ENCODE assay signal across 9 cellular contexts in genomic region chr1:32759997-32760623, GRCh38. TPM values are rescaled to one million over a fixed set of nuclear protein-coding genes. Genes with fewer than 3 reads are reported as not detected.
DNase-seq lines count a peak whose midpoint lies in the region; ATAC-seq and TF ChIP-seq lines count a peak whose summit lies in the region.
"Had no signal": no experiment of that assay in that cellular context is flagged by ENCODE, and none has a peak within 500 bp of the region (broad histone marks: within the 10 kb centered on the region; RNA-seq: fewer than 3 reads in every experiment).

No MANE protein-coding gene starts in this region.

- no peaks in the 10 kb centered on the region for H3K36me3 Mint-ChIP-seq in activated T-cell treated with anti-CD3 and anti-CD28 coated beads, Interleukin-2, amount 50 U/mL, for 24 hours (ENCODE audit: low read depth)
- peaks cover 13% of the 10 kb centered on the region for H3K36me3 Mint-ChIP-seq in type B pancreatic cell

- no peaks in the 10 kb centered on the region for H3K9me3 Mint-ChIP-seq in activated T-cell treated with anti-CD3 and anti-CD28 coated beads, Interleukin-2, amount 50 U/mL, for 24 hours
- H3K9me3 Mint-ChIP-seq in type B pancreatic cell = no peaks in the 10 kb centered on the region

- H3K4me3 Mint-ChIP-seq in activated T-cell treated with anti-CD3 and anti-CD28 coated beads, Interleukin-2, amount 50 U/mL, for 24 hours = no peak overlapping the region
- H3K4me3 Mint-ChIP-seq in type B pancreatic cell = peak overlapping the region; percentile 87

- H3K4me1 Mint-ChIP-seq in activated T-cell treated with anti-CD3 and anti-CD28 coated beads, Interleukin-2, amount 50 U/mL, for 24 hours (ENCODE audit: low read depth) = peaks cover 26% of the 10 kb centered on the region
- peaks cover 63% of the 10 kb centered on the region for H3K4me1 Mint-ChIP-seq in type B pancreatic cell (ENCODE audit: unreplicated experiment)

- no peak for DNase-seq in activated T-cell treated with anti-CD3 and anti-CD28 coated beads, Interleukin-2, amount 50 U/mL, for 24 hours
- DNase-seq in activated T-cell treated with anti-CD3 and anti-CD28 coated beads for 4 hours (no peak), astrocyte of the hippocampus (ENCODE audit: low read depth, low spot score) (peak; percentile 92), left colon (peak; percentile 92 to 97), type B pancreatic cell (ENCODE audit: extremely low spot score, unreplicated experiment) (peak; percentile 88), DMS153 treated with DMSO at 0.1 percent for 48 hours (lab: John Stamatoyannopoulos, UW; ENCODE audit: unreplicated experiment) (no peak)
- DNase-seq: NCI-H510A had no signal

- peak; percentile 83 for ATAC-seq in left colon
- ATAC-seq in GM21423 (IDR thresholded peaks at IDR 0.05; ENCODE audit: unreplicated experiment) = no peak
- no peak for ATAC-seq in GM19455 (IDR thresholded peaks at IDR 0.05; ENCODE audit: unreplicated experiment)

- intact Hi-C loops in left colon (cut with DNase I, micrococcal nuclease) = no loop called here

- H3K27me3 Mint-ChIP-seq in activated T-cell treated with anti-CD3 and anti-CD28 coated beads, Interleukin-2, amount 50 U/mL, for 24 hours = no peaks in the 10 kb centered on the region
- no peaks in the 10 kb centered on the region for H3K27me3 Mint-ChIP-seq in type B pancreatic cell

- no peak for TF ChIP-seq CTCF in type B pancreatic cell (conservative IDR thresholded peaks at IDR 0.05)

- peak overlapping the region; percentile 32 for H3K27ac Mint-ChIP-seq in activated T-cell treated with anti-CD3 and anti-CD28 coated beads, Interleukin-2, amount 50 U/mL, for 24 hours
- peak overlapping the region; percentile 100 for H3K27ac Mint-ChIP-seq in type B pancreatic cell

RNA-seq across cellular contexts. Expression of gene YARS1, which starts 57.0 kb away (rescaled TPM):
- total RNA-seq in left colon = 10 to 100 TPM; 41.7 to 88.3 TPM
- 83.7 and 103 TPM in 2 replicates for total RNA-seq in type B pancreatic cell (ENCODE audit: low replicate concordance)

RNA-seq across cellular contexts. Expression of gene S100PBP, which starts 57.3 kb away (rescaled TPM):
- total RNA-seq in left colon (10 to 100 TPM; 29.1 to 29.5 TPM), type B pancreatic cell (ENCODE audit: low replicate concordance) (27.0 and 53.8 TPM in 2 replicates)

RNA-seq across cellular contexts. Expression of gene SYNC, which starts 57.5 kb away (rescaled TPM):
- total RNA-seq in left colon = 10 to 100 TPM; 16.4 to 20.3 TPM
- total RNA-seq in type B pancreatic cell (ENCODE audit: low replicate concordance) = 1.2 and 1.3 TPM in 2 replicates

Comparison
In these comparisons a context has a peak if more than half of its experiments do, and no peak if none do; other contexts are left out.
1. DNase-seq: peak in astrocyte of the hippocampus (single experiment), left colon (2 of 2) and type B pancreatic cell (single experiment); none in activated T-cell treated with anti-CD3 and anti-CD28 coated beads, Interleukin-2, amount 50 U/mL, for 24 hours (single experiment), activated T-cell treated with anti-CD3 and anti-CD28 coated beads for 4 hours (single experiment) and DMS153 treated with DMSO at 0.1 percent for 48 hours (single experiment).